Comparison of ENCODE assay signal across 9 cellular contexts in genomic region chr1:244319283-244320132, GRCh38.
DNase-seq lines count a peak whose midpoint lies in the region; ATAC-seq and TF ChIP-seq lines count a peak whose summit lies in the region.
"Had no signal": no experiment of that assay in that cellular context is flagged by ENCODE, and none has a peak within 500 bp of the region (broad histone marks: within the 10 kb centered on the region; RNA-seq: fewer than 3 reads in every experiment).

No MANE protein-coding gene starts in this region.

- H3K4me2 ChIP-seq in MM.1S (ENCODE audit: low read depth, low read length) = no peak overlapping the region

- H3K27ac ChIP-seq in stomach (peak overlapping the region in 3 of 5 donors; percentile 59 to 74 (median 59)), MM.1S (ENCODE audit: low read length) (no peak overlapping the region)

- no peaks in the 10 kb centered on the region for H3K79me2 ChIP-seq in MM.1S (ENCODE audit: low read length)

- WGBS in stomach, 5 donors = 68 to 75% (median 71%) methylated on average over 9 of the region's 9 CpGs

- H3K27me3 ChIP-seq in stomach (no peaks in the 10 kb centered on the region), MM.1S (replicated peaks; ENCODE audit: insufficient read depth, low read length) (no peaks in the 10 kb centered on the region)
- H3K27me3 ChIP-seq: pancreas had no signal

- H3K4me3 ChIP-seq in stomach (no peak overlapping the region), MM.1S (ENCODE audit: low read length) (no peak overlapping the region)
- H3K4me3 ChIP-seq: pancreas had no signal

- H3K4me1 ChIP-seq in stomach (peaks cover 23 to 45% (median 29%) of the 10 kb centered on the region in 4 donors), MM.1S (ENCODE audit: low read length) (no peaks in the 10 kb centered on the region)

- no peaks in the 10 kb centered on the region for H3K9me2 ChIP-seq in MM.1S (replicated peaks; ENCODE audit: insufficient read depth, low read length)

- no peaks in the 10 kb centered on the region for H4K20me1 ChIP-seq in MM.1S (ENCODE audit: insufficient read depth, low read length)

- no peak for TF ChIP-seq EP300 in stomach (IDR thresholded peaks at IDR 0.05)

- intact Hi-C loops in stomach (cut with DNase I; ENCODE audit: low total_unique reads) = no loop called here
- intact Hi-C loops in posterior cingulate gyrus (cut with DNase I) = no loop called here

- ATAC-seq in GM21367 (IDR thresholded peaks at IDR 0.05; ENCODE audit: unreplicated experiment) (peak; percentile 68), HG03558 (IDR thresholded peaks at IDR 0.05; ENCODE audit: extremely low read depth, unreplicated experiment) (peak; percentile 77)

- H2AFZ ChIP-seq in MM.1S (ENCODE audit: low read length) = no peak overlapping the region

- no peak for TF ChIP-seq POLR2A in stomach (IDR thresholded peaks at IDR 0.05)

- peak; percentile 70 for DNase-seq in GDM1 (lab: John Stamatoyannopoulos, UW)
- peak; percentile 12 for DNase-seq in activated CD4-positive, alpha-beta T cell treated with anti-CD3 and anti-CD28 coated beads, Interleukin-2, amount 50 U/mL, for 1 hour
- DNase-seq in glomerular visceral epithelial cell (ENCODE audit: extremely low spot score) = peak; percentile 69
- DNase-seq in stomach = no peak
- no peak for DNase-seq in posterior cingulate gyrus
- no peak for DNase-seq in MM.1S
- DNase-seq: pancreas had no signal

- TF ChIP-seq CTCF in stomach (IDR thresholded peaks at IDR 0.05) = no peak
- no peak for TF ChIP-seq CTCF in MM.1S (IDR thresholded peaks at IDR 0.05; ENCODE audit: low read length)

- no peak overlapping the region for H3K9ac ChIP-seq in MM.1S (ENCODE audit: low read length)

- no peaks in the 10 kb centered on the region for H3F3A ChIP-seq in MM.1S (ENCODE audit: insufficient read depth, low read length)

- H3K36me3 ChIP-seq in stomach = no peaks in the 10 kb centered on the region
- H3K36me3 ChIP-seq in MM.1S (replicated peaks; ENCODE audit: insufficient read depth, low read length) = no peaks in the 10 kb centered on the region
- H3K36me3 ChIP-seq: pancreas had no signal

- no peaks in the 10 kb centered on the region for H3K9me3 ChIP-seq in stomach
- no peaks in the 10 kb centered on the region for H3K9me3 ChIP-seq in MM.1S (replicated peaks; ENCODE audit: insufficient read depth, low read length)
- H3K9me3 ChIP-seq: pancreas had no signal

Comparison
In these comparisons a context has a peak if more than half of its experiments do, and no peak if none do; other contexts are left out.
1. DNase-seq: peak in GDM1 (single experiment), activated CD4-positive, alpha-beta T cell treated with anti-CD3 and anti-CD28 coated beads, Interleukin-2, amount 50 U/mL, for 1 hour (single experiment) and glomerular visceral epithelial cell (single experiment); none in stomach (single experiment), posterior cingulate gyrus (0 of 10) and MM.1S (single experiment).